Comparison of ENCODE assay signal across 12 cellular contexts in genomic region chr5:68739752-68740151, GRCh38.
DNase-seq lines count a peak whose midpoint lies in the region; ATAC-seq, FAIRE-seq and TF ChIP-seq lines count a peak whose summit lies in the region.
"Had no signal": no experiment of that assay in that cellular context is flagged by ENCODE, and none has a peak within 500 bp of the region (broad histone marks: within the 10 kb centered on the region; RNA-seq: fewer than 3 reads in every experiment).

No MANE protein-coding gene starts in this region.

- no TSS peak for BruUV-seq in GM12878 (replicated peaks; lab: Mats Ljungman, UMichigan)

- in situ Hi-C loops in GM12878 (cut with MboI) = no loop called here

- no peak for TF ChIP-seq RAD21 in GM12878 (IDR thresholded peaks at IDR 0.05; ENCODE audit: insufficient read depth, low read depth, low read length)

- H3K27ac Mint-ChIP-seq in mesothelial cell of epicardium = no peak overlapping the region

- POLR2A ChIA-PET in GM12878 (lab: Charles Lee) = no interaction called here

- no peaks in the 10 kb centered on the region for H3K79me2 ChIP-seq in GM12878 (ENCODE audit: control insufficient read depth, insufficient read depth, low read length)

- CTCF ChIA-PET in GM12878 (lab: Yijun Ruan, JAX) = no interaction called here

- H3K36me3 Mint-ChIP-seq in mesothelial cell of epicardium = no peaks in the 10 kb centered on the region

- peak; percentile 80 for ATAC-seq in GM18517 (IDR thresholded peaks at IDR 0.05; ENCODE audit: unreplicated experiment)
- ATAC-seq in GM19468 (IDR thresholded peaks at IDR 0.05; ENCODE audit: extremely low read depth, unreplicated experiment) = peak; percentile 67
- peak; percentile 58 for ATAC-seq in HG03025 (IDR thresholded peaks at IDR 0.05; ENCODE audit: low FRiP score, unreplicated experiment)
- ATAC-seq in GM12878 = peak; percentile 94

- H3K27me3 ChIP-seq in GM12878 (replicated peaks in 1 of 2; ENCODE audit: control insufficient read depth in 2 of 2, insufficient read depth in 2 of 2, low read length in 1 of 2) = no peaks in the 10 kb centered on the region
- H3K27me3 ChIP-seq: MG63 had no signal

- SMC1A ChIA-PET in GM12878 (lab: Charles Lee; ENCODE audit: uncharacterized antibody, unreplicated experiment) = interaction anchor here (0.7 to 1.7 kb wide), 4 partner anchors 28 to 453 kb away, joined by 3 to 6 read pairs (median 4); no protein-coding TSS in a partner anchor

- no peaks in the 10 kb centered on the region for H3K36me3 ChIP-seq in GM12878 (ENCODE audit: control insufficient read depth in 2 of 2, insufficient read depth in 2 of 2, low read length in 1 of 2)
- H3K36me3 ChIP-seq: MG63 had no signal

- H3K9ac ChIP-seq in GM12878 (ENCODE audit: control insufficient read depth, insufficient read depth, low read length) = no peak overlapping the region

- RAD21 ChIA-PET in GM12878 (lab: Charles Lee; ENCODE audit: unreplicated experiment) = interaction anchor here (1.9 to 2.1 kb wide), 2 partner anchors 28 kb away, joined by 8 read pairs; no protein-coding TSS in a partner anchor

- H3K27me3 Mint-ChIP-seq in mesothelial cell of epicardium (ENCODE audit: low read depth) = no peaks in the 10 kb centered on the region

- peak; percentile 87 for FAIRE-seq in GM12878 (lab: Jason Lieb, UNC)
- FAIRE-seq: H54, TTC549 had no signal

- TF ChIP-seq POLR2A in GM12878 (IDR thresholded peaks at IDR 0.05; ENCODE audit: low read depth, low read length) = no peak

- H3K27ac ChIP-seq in GM12878 (ENCODE audit: control insufficient read depth, insufficient read depth) = no peak overlapping the region
- H3K27ac ChIP-seq: skin epidermis had no signal

- H3K4me1 ChIP-seq in GM12878 (ENCODE audit: control insufficient read depth, insufficient read depth, low read length) = 0 out of 2 replicates have a peak, but pooled peaks cover 7% of the 10 kb centered on the region

- H3K4me1 Mint-ChIP-seq in mesothelial cell of epicardium = no peaks in the 10 kb centered on the region

- 40% methylated on average over 5 of the region's 5 CpGs for WGBS in GM12878 (ENCODE audit: insufficient coverage, insufficient replicate concordance, low lambda C conversion rate, missing lambda C conversion rate)

- no peak for TF ChIP-seq CTCF in GM12878 (IDR thresholded peaks at IDR 0.05 in 2 of 3, conservative IDR thresholded peaks at IDR 0.05 in 1 of 3; ENCODE audit: control insufficient read depth in 2 of 3, extremely low read depth in 1 of 3, insufficient read depth in 1 of 3, low read depth in 3 of 3, low read length in 3 of 3)
- no peak for TF ChIP-seq CTCF in mesothelial cell of epicardium (IDR thresholded peaks at IDR 0.05; ENCODE audit: unreplicated experiment)

- no peak overlapping the region for H2AFZ ChIP-seq in GM12878 (ENCODE audit: control insufficient read depth, low read depth, low read length)

- H3K4me3 Mint-ChIP-seq in mesothelial cell of epicardium = no peak overlapping the region

- no peak for TF ChIP-seq EP300 in GM12878 (IDR thresholded peaks at IDR 0.05; ENCODE audit: borderline replicate concordance in 1 of 2, control insufficient read depth in 1 of 2, low read depth in 2 of 2, low read length in 2 of 2)

- no peak overlapping the region for H3K4me3 ChIP-seq in GM12878
- H3K4me3 ChIP-seq: MG63, skin epidermis had no signal

- peak overlapping the region; percentile 61 for H3K4me2 ChIP-seq in GM12878 (ENCODE audit: control insufficient read depth, insufficient read depth)

- H4K20me1 ChIP-seq in GM12878 (ENCODE audit: control insufficient read depth, insufficient read depth) = no peaks in the 10 kb centered on the region

- no peaks in the 10 kb centered on the region for H3K9me3 ChIP-seq in GM12878 (replicated peaks; ENCODE audit: control insufficient read depth, insufficient read depth, low read length)
- H3K9me3 ChIP-seq: MG63 had no signal

- intact Hi-C loops in GM12878 (cut with micrococcal nuclease; ENCODE audit: unreplicated experiment) = loop anchor here (1.0 to 10.0 kb wide), 3 partner anchors 28 to 465 kb away; no protein-coding TSS in a partner anchor

- DNase-seq in GM12878 (ENCODE audit: low read depth, low spot score) (peak; percentile 28), cortex of kidney (lab: John Stamatoyannopoulos, UW) (no peak), NCI-H2029 treated with DMSO at 0.1 percent for 48 hours (lab: John Stamatoyannopoulos, UW) (no peak), D341Med (ENCODE audit: low spot score) (no peak), mesothelial cell of epicardium (ENCODE audit: low spot score in 2 of 2, unreplicated experiment in 2 of 2) (no peak)
- DNase-seq: MG63 had no signal

- H3K9me3 Mint-ChIP-seq in mesothelial cell of epicardium = no peaks in the 10 kb centered on the region

TF ChIP-seq in GM12878, 131 proteins besides CTCF, POLR2A, EP300 and RAD21:
- TF ChIP-seq, protein P1, sequence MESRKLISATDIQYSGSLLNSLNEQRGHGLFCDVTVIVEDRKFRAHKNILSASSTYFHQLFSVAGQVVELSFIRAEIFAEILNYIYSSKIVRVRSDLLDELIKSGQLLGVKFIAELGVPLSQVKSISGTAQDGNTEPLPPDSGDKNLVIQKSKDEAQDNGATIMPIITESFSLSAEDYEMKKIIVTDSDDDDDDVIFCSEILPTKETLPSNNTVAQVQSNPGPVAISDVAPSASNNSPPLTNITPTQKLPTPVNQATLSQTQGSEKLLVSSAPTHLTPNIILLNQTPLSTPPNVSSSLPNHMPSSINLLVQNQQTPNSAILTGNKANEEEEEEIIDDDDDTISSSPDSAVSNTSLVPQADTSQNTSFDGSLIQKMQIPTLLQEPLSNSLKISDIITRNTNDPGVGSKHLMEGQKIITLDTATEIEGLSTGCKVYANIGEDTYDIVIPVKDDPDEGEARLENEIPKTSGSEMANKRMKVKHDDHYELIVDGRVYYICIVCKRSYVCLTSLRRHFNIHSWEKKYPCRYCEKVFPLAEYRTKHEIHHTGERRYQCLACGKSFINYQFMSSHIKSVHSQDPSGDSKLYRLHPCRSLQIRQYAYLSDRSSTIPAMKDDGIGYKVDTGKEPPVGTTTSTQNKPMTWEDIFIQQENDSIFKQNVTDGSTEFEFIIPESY (IDR thresholded peaks at IDR 0.05) = no peak
- TF ChIP-seq, protein P2, sequence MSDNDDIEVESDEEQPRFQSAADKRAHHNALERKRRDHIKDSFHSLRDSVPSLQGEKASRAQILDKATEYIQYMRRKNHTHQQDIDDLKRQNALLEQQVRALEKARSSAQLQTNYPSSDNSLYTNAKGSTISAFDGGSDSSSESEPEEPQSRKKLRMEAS (IDR thresholded peaks at IDR 0.05; ENCODE audit: low read depth, low read length) = no peak
- TF ChIP-seq TCF12 (IDR thresholded peaks at IDR 0.05; ENCODE audit: low read depth, low read length) (0 out of 2 replicates have a peak, but pooled peaks have one; percentile 43), PAX5 (IDR thresholded peaks at IDR 0.05; ENCODE audit: borderline replicate concordance, low read depth, low read length) (0 out of 2 replicates have a peak, but pooled peaks have one; percentile 3), BACH1 (IDR thresholded peaks at IDR 0.05; ENCODE audit: borderline replicate concordance) (no peak), ESRRA (IDR thresholded peaks at IDR 0.05; ENCODE audit: low read length) (no peak), MEF2B (IDR thresholded peaks at IDR 0.05; ENCODE audit: partially characterized antibody, poor library complexity, severe bottlenecking) (no peak), ASH2L (IDR thresholded peaks at IDR 0.05; ENCODE audit: borderline replicate concordance, low read depth) (no peak), SP1 (IDR thresholded peaks at IDR 0.05; ENCODE audit: low read depth, low read length) (no peak)
